Comparison of ENCODE assay signal across 8 cellular contexts in the genomic region with DNA sequence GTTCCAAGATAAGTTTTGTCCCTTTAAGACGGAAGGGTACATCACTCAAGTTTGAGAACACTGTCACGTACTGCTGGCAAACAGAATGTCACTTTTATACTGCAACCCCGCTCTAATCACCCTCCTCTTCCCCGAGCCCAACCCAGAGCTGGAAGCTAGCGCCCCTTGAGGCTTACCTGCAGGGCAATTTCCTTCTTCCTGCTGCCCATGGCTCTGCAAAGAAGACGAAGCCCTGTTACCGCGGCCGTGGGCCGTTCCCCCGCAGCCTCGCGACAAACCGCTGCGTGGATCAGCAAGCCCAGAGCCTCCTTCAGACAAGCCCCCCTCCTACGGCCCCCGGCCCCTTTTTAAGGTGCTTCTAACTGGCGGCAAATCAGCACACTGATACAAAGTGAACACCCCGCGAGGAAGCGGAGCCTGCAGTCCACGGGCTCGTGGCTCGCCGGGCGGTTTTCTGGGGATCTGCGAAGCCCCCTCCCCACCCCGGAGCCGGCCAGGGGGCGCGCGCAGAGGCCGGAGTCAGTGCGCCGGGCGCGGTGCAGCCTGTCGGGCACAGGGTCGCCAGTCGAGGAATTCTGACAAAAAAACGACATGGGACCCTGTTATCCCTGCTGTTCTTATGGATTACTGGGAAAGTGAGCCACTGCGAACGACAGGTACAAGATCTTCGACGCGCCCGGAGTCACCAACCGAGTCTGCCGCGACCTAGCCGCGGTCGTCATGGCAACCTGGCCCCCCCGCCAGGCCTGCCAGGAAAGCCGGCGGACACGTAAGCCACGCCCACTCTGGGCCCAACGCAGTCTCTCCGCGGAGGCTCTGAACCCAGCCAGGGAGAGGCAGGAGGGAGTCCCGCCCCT. TPM values are rescaled to one million over a fixed set of nuclear protein-coding genes. Genes with fewer than 3 reads are reported as not detected.
A peak's percentile ranks its signal among the peaks of the same experiment; 100 is the strongest.
DNase-seq lines count a peak whose midpoint lies in the region; ATAC-seq and TF ChIP-seq lines count a peak whose summit lies in the region.

A gene with protein sequence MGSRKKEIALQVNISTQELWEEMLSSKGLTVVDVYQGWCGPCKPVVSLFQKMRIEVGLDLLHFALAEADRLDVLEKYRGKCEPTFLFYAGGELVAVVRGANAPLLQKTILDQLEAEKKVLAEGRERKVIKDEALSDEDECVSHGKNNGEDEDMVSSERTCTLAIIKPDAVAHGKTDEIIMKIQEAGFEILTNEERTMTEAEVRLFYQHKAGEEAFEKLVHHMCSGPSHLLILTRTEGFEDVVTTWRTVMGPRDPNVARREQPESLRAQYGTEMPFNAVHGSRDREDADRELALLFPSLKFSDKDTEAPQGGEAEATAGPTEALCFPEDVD (minus strand): TSS at position 725 of the 857 bp plus-strand sequence. CDS start 516 bp downstream, at position 209.

- peak; percentile 46 for ATAC-seq in GM19328 (IDR thresholded peaks at IDR 0.05; ENCODE audit: unreplicated experiment)
- ATAC-seq in HG03469 (IDR thresholded peaks at IDR 0.05; ENCODE audit: unreplicated experiment), result peak; percentile 53

- peak within 1 kb of the TSS in 1 of 2 donors; percentile 43 for H3K9ac ChIP-seq in liver (ENCODE audit: low read depth in 1 of 2, low read length in 2 of 2)

- no peaks in the 10 kb centered on the region for H3K9me3 ChIP-seq in liver (ENCODE audit: control insufficient read depth in 4 of 4, low read length in 3 of 4)

- peak; percentile 63 to 68 for DNase-seq in AML-193 (lab: John Stamatoyannopoulos, UW)
- DNase-seq in NCI-H69 (lab: John Stamatoyannopoulos, UW), result peak; percentile 87
- peak; percentile 88 to 90 for DNase-seq in activated CD4-positive, alpha-beta T cell treated with anti-CD3 and anti-CD28 coated beads, Interleukin-2, amount 50 U/mL, for 48 hours
- DNase-seq in dorsolateral prefrontal cortex, result peak; percentile 85 to 97 (median 94)
- peak; percentile 87 for DNase-seq in stimulated activated CD4-positive, alpha-beta T cell treated with anti-CD3 and anti-CD28 coated beads, Interleukin-4, amount 100 ng/mL, for 1 hour

- under 1% methylated on average over 62 of the region's 62 CpGs for WGBS in liver

- no peaks in the 10 kb centered on the region for H3K36me3 ChIP-seq in liver (ENCODE audit: control insufficient read depth in 4 of 4, insufficient read depth in 3 of 4, low read depth in 1 of 4, low read length in 3 of 4)

- TF ChIP-seq CTCF in dorsolateral prefrontal cortex (IDR thresholded peaks at IDR 0.05 in 54 of 56, conservative IDR thresholded peaks at IDR 0.05 in 2 of 56; ENCODE audit: low read depth in 1 of 56, partially characterized antibody in 56 of 56) (peak in 53 of 56 donors; percentile 15 to 66 (median 51)), liver (IDR thresholded peaks at IDR 0.05; ENCODE audit: low read depth, low read length, missing input control) (peak; percentile 54)

- H3K27ac ChIP-seq in dorsolateral prefrontal cortex (peak within 1 kb of the TSS in 58 of 59 donors; percentile 31 to 95 (median 84)), liver (ENCODE audit: low read depth in 1 of 2, low read length in 2 of 2) (no peak within 1 kb of the TSS)

- H3K27me3 ChIP-seq in dorsolateral prefrontal cortex (no peaks in the 10 kb centered on the region), liver (ENCODE audit: control insufficient read depth in 4 of 4, insufficient read depth in 4 of 4, low read length in 3 of 4) (no peaks in the 10 kb centered on the region)

- H3K4me1 ChIP-seq in liver (ENCODE audit: control insufficient read depth in 4 of 4, insufficient read depth in 4 of 4, low read length in 3 of 4), result peaks cover 2 to 10% (median 5%) of the 10 kb centered on the region in 4 donors

- peak; percentile 66 to 70 for TF ChIP-seq RAD21 in liver (IDR thresholded peaks at IDR 0.05)

- H3K4me3 ChIP-seq in dorsolateral prefrontal cortex, result peak within 1 kb of the TSS; percentile 59 to 94 (median 81)
- peak within 1 kb of the TSS; percentile 3 to 70 (median 62) for H3K4me3 ChIP-seq in liver (ENCODE audit: low read depth in 1 of 3, low read length in 3 of 3)

- intact Hi-C loops in dorsolateral prefrontal cortex (cut with DNase I), result no loop called here

TF ChIP-seq in liver, 16 proteins besides CTCF, POLR2A, EP300 and RAD21:
- TF ChIP-seq NR2F2 (IDR thresholded peaks at IDR 0.05) (no peak), TAF1 (conservative IDR thresholded peaks at IDR 0.05) (no peak), YY1 (IDR thresholded peaks at IDR 0.05) (no peak), FOXA1 (IDR thresholded peaks at IDR 0.05) (no peak), HNF4G (IDR thresholded peaks at IDR 0.05) (no peak), GABPA (IDR thresholded peaks at IDR 0.05 in 1 of 2, conservative IDR thresholded peaks at IDR 0.05 in 1 of 2) (no peak), FOXA2 (IDR thresholded peaks at IDR 0.05) (no peak), JUND (IDR thresholded peaks at IDR 0.05) (no peak), EGR1 (IDR thresholded peaks at IDR 0.05; ENCODE audit: low read depth in 2 of 2) (no peak), SP1 (IDR thresholded peaks at IDR 0.05) (no peak), HNF4A (conservative IDR thresholded peaks at IDR 0.05) (no peak), RXRA (IDR thresholded peaks at IDR 0.05) (no peak)
- TF ChIP-seq, protein P1, sequence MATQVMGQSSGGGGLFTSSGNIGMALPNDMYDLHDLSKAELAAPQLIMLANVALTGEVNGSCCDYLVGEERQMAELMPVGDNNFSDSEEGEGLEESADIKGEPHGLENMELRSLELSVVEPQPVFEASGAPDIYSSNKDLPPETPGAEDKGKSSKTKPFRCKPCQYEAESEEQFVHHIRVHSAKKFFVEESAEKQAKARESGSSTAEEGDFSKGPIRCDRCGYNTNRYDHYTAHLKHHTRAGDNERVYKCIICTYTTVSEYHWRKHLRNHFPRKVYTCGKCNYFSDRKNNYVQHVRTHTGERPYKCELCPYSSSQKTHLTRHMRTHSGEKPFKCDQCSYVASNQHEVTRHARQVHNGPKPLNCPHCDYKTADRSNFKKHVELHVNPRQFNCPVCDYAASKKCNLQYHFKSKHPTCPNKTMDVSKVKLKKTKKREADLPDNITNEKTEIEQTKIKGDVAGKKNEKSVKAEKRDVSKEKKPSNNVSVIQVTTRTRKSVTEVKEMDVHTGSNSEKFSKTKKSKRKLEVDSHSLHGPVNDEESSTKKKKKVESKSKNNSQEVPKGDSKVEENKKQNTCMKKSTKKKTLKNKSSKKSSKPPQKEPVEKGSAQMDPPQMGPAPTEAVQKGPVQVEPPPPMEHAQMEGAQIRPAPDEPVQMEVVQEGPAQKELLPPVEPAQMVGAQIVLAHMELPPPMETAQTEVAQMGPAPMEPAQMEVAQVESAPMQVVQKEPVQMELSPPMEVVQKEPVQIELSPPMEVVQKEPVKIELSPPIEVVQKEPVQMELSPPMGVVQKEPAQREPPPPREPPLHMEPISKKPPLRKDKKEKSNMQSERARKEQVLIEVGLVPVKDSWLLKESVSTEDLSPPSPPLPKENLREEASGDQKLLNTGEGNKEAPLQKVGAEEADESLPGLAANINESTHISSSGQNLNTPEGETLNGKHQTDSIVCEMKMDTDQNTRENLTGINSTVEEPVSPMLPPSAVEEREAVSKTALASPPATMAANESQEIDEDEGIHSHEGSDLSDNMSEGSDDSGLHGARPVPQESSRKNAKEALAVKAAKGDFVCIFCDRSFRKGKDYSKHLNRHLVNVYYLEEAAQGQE (IDR thresholded peaks at IDR 0.05), result no peak
- TF ChIP-seq, protein P2, sequence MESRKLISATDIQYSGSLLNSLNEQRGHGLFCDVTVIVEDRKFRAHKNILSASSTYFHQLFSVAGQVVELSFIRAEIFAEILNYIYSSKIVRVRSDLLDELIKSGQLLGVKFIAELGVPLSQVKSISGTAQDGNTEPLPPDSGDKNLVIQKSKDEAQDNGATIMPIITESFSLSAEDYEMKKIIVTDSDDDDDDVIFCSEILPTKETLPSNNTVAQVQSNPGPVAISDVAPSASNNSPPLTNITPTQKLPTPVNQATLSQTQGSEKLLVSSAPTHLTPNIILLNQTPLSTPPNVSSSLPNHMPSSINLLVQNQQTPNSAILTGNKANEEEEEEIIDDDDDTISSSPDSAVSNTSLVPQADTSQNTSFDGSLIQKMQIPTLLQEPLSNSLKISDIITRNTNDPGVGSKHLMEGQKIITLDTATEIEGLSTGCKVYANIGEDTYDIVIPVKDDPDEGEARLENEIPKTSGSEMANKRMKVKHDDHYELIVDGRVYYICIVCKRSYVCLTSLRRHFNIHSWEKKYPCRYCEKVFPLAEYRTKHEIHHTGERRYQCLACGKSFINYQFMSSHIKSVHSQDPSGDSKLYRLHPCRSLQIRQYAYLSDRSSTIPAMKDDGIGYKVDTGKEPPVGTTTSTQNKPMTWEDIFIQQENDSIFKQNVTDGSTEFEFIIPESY (IDR thresholded peaks at IDR 0.05), result no peak
- TF ChIP-seq, protein P3, sequence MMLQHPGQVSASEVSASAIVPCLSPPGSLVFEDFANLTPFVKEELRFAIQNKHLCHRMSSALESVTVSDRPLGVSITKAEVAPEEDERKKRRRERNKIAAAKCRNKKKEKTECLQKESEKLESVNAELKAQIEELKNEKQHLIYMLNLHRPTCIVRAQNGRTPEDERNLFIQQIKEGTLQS (IDR thresholded peaks at IDR 0.05), result no peak

RNA-seq across cellular contexts. Expression of the gene that starts here (rescaled TPM):
- total RNA-seq in dorsolateral prefrontal cortex (10 to 100 TPM in 117 of 120 experiments, 1 to 10 TPM in 3; 7.8 to 32.2 (median 17.3) TPM), liver (under 1 TPM in 1 of 2 donors, not detected in 1; 0.08 TPM)
- under 1 TPM in 1 of 2 donors, not detected in 1; 0.39 TPM for polyA plus RNA-seq in liver

Comparison
In these comparisons a context has a peak if more than half of its experiments do, and no peak if none do; other contexts are left out.
1. RNA of the gene that starts here (total RNA-seq): 7.8 to 32.2 TPM in dorsolateral prefrontal cortex; 0.08 TPM in liver; every median in the first group is over 4 times any median in the second.
2. H3K27ac ChIP-seq: peak in dorsolateral prefrontal cortex (58 of 59); none in liver (0 of 2).
3. Peak in every context shown above with its lines, with median percentiles within 50 percentile points of each other: DNase-seq.